7 cellular contexts compared by ENCODE assay signal in the genomic region with DNA sequence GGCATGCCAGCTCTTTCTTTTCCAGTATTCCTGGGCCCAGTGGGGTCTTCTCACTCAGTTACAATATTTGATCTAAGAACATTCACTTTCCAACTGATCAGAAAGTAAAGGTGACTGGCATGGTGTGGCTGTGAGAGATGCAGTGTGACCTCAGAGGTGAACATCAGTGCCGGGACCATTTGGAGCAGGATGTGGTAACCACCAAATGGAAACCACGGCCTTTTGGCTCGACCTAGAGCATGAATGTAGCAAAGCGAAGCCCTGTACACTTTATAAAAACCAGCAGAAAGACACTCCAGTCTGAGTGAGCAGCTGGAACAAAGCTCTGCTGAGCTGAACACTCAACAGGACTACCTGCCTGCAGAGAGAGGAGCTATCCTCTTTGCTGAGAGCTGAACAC. TPM values are rescaled to one million over a fixed set of nuclear protein-coding genes. Genes with fewer than 3 reads are reported as not detected.
DNase-seq lines count a peak whose midpoint lies in the region; ATAC-seq and TF ChIP-seq lines count a peak whose summit lies in the region.
"Not testable (repeated sequence)": the region's sequence is repeated elsewhere in the genome, so short reads cannot be mapped to it uniquely, and the experiment has no call there.

No MANE protein-coding gene starts in this region.

- not testable (repeated sequence) for H3K9me3 Mint-ChIP-seq in T-helper 2 cell treated with Interferon-gamma antibody and Interleukin-4, amounts not matched to agents 5 μg/mL and 100 μg/mL, for 36 hours; activated CD4-positive, alpha-beta memory T cell treated with anti-CD3 and anti-CD28 coated beads for 36 hours; natural killer cell

- intact Hi-C loops in activated CD4-positive, alpha-beta memory T cell treated with anti-CD3 and anti-CD28 coated beads for 36 hours (cut with micrococcal nuclease) = loop anchor here (1.0 kb wide), 1 partner anchor 73 kb away; no protein-coding TSS in a partner anchor
- intact Hi-C loops in natural killer cell (cut with micrococcal nuclease) = not testable (repeated sequence)

- H3K36me3 Mint-ChIP-seq in T-helper 2 cell treated with Interferon-gamma antibody and Interleukin-4, amounts not matched to agents 5 μg/mL and 100 μg/mL, for 36 hours (ENCODE audit: low read depth) = peaks cover 21% of the 10 kb centered on the region
- H3K36me3 Mint-ChIP-seq in activated CD4-positive, alpha-beta memory T cell treated with anti-CD3 and anti-CD28 coated beads for 36 hours; natural killer cell: not testable (repeated sequence)

- CTCF ChIA-PET in activated CD4-positive, alpha-beta memory T cell treated with anti-CD3 and anti-CD28 coated beads for 36 hours (lab: Charles Lee) = interaction anchor here (1.2 to 3.4 kb wide), 6 partner anchors 20 to 141 kb away, joined by 3 to 21 read pairs (median 4); partner anchors contain the start of genes EHD4 and MAPKBP1

- DNase-seq in HT1080 (ENCODE audit: low read depth) (peak; percentile 41), astrocyte of the hippocampus (ENCODE audit: low read depth, low spot score) (peak; percentile 25)
- peak; percentile 67 for DNase-seq in T-helper 2 cell treated with Interferon-gamma antibody and Interleukin-4, amounts not matched to agents 5 μg/mL and 100 μg/mL, for 36 hours (ENCODE audit: low spot score)
- DNase-seq in activated CD4-positive, alpha-beta memory T cell treated with anti-CD3 and anti-CD28 coated beads for 36 hours = peak; percentile 79
- DNase-seq in activated T-helper 9 cell treated with anti-CD3 and anti-CD28 coated beads, Interleukin-2, amount 50 U/mL, for 16 hours (ENCODE audit: low read depth) = peak; percentile 9
- not testable (repeated sequence) for DNase-seq in natural killer cell
- peak; percentile 7 for DNase-seq in stimulated activated CD8-positive, alpha-beta memory T cell treated with anti-CD3 and anti-CD28 coated beads, Interleukin-12 subunit alpha, Interleukin-12 subunit beta, amount 100 ng/mL, for 4 hours (ENCODE audit: low read depth)

- H3K27ac Mint-ChIP-seq in T-helper 2 cell treated with Interferon-gamma antibody and Interleukin-4, amounts not matched to agents 5 μg/mL and 100 μg/mL, for 36 hours = peak overlapping the region; percentile 81
- peak overlapping the region; percentile 46 for H3K27ac Mint-ChIP-seq in activated CD4-positive, alpha-beta memory T cell treated with anti-CD3 and anti-CD28 coated beads for 36 hours
- not testable (repeated sequence) for H3K27ac Mint-ChIP-seq in natural killer cell

- H3K4me3 Mint-ChIP-seq in T-helper 2 cell treated with Interferon-gamma antibody and Interleukin-4, amounts not matched to agents 5 μg/mL and 100 μg/mL, for 36 hours = peak overlapping the region; percentile 66
- not testable (repeated sequence) for H3K4me3 Mint-ChIP-seq in activated CD4-positive, alpha-beta memory T cell treated with anti-CD3 and anti-CD28 coated beads for 36 hours
- H3K4me3 Mint-ChIP-seq in natural killer cell = peak overlapping the region; percentile 17

- not testable (repeated sequence) for TF ChIP-seq CTCF in natural killer cell (IDR thresholded peaks at IDR 0.05)

- H3K4me1 Mint-ChIP-seq in T-helper 2 cell treated with Interferon-gamma antibody and Interleukin-4, amounts not matched to agents 5 μg/mL and 100 μg/mL, for 36 hours (ENCODE audit: low read depth) = peaks cover 35% of the 10 kb centered on the region
- H3K4me1 Mint-ChIP-seq in activated CD4-positive, alpha-beta memory T cell treated with anti-CD3 and anti-CD28 coated beads for 36 hours (ENCODE audit: low read depth) = peaks cover 55% of the 10 kb centered on the region
- peaks cover 35 to 44% of the 10 kb centered on the region in 2 donors for H3K4me1 Mint-ChIP-seq in natural killer cell

- not testable (repeated sequence) for ATAC-seq in natural killer cell

- POLR2A ChIA-PET in activated CD4-positive, alpha-beta memory T cell treated with anti-CD3 and anti-CD28 coated beads for 36 hours (lab: Charles Lee) = interaction anchor here (0.6 to 1.7 kb wide), 2 partner anchors 39 to 76 kb away, joined by 3 to 6 read pairs; no protein-coding TSS in a partner anchor

- H3K27me3 Mint-ChIP-seq in T-helper 2 cell treated with Interferon-gamma antibody and Interleukin-4, amounts not matched to agents 5 μg/mL and 100 μg/mL, for 36 hours (ENCODE audit: low read depth); activated CD4-positive, alpha-beta memory T cell treated with anti-CD3 and anti-CD28 coated beads for 36 hours; natural killer cell (ENCODE audit: low read depth in 2 of 2): not testable (repeated sequence)

RNA-seq across cellular contexts. Expression of gene JMJD7, which starts 3.4 kb away (rescaled TPM):
- total RNA-seq in HT1080 (2014; rRNA removed; shearing (Covaris generic)) = 9.0 and 9.3 TPM in 2 replicates
- 8.5 and 8.6 TPM in 2 replicates for polyA plus RNA-seq in HT1080 (2015; cell fraction: cytosol; rRNA removed)
- polyA plus RNA-seq in HT1080 (2015; cell fraction: nucleus; rRNA removed) = 18.3 and 19.2 TPM in 2 replicates
- 10 to 100 TPM; 17.9 to 24.8 TPM for total RNA-seq in activated CD4-positive, alpha-beta memory T cell treated with anti-CD3 and anti-CD28 coated beads for 36 hours
- total RNA-seq in natural killer cell = 10 to 100 TPM; 20.3 to 36.4 (median 28.7) TPM

RNA-seq across cellular contexts. Expression of gene PLA2G4B, which starts 7.4 kb away (rescaled TPM):
- total RNA-seq in HT1080 (2014; rRNA removed; shearing (Covaris generic)) = 1.1 and 3.1 TPM in 2 replicates
- 0.87 and 1.1 TPM in 2 replicates for polyA plus RNA-seq in HT1080 (2015; cell fraction: cytosol; rRNA removed)
- 26.7 and 30.5 TPM in 2 replicates for polyA plus RNA-seq in HT1080 (2015; cell fraction: nucleus; rRNA removed)
- 1 to 10 TPM; 6.0 to 9.9 TPM for total RNA-seq in activated CD4-positive, alpha-beta memory T cell treated with anti-CD3 and anti-CD28 coated beads for 36 hours
- 10 to 100 TPM; 15.2 to 17.5 (median 17.4) TPM for total RNA-seq in natural killer cell

RNA-seq across cellular contexts. Expression of gene MAPKBP1, which starts 57.0 kb away (rescaled TPM):
- 19.5 and 20.6 TPM in 2 replicates for total RNA-seq in HT1080 (2014; rRNA removed; shearing (Covaris generic))
- polyA plus RNA-seq in HT1080 (2015; cell fraction: cytosol; rRNA removed) = 11.0 and 13.9 TPM in 2 replicates
- polyA plus RNA-seq in HT1080 (2015; cell fraction: nucleus; rRNA removed) = 73.8 and 77.9 TPM in 2 replicates
- total RNA-seq in activated CD4-positive, alpha-beta memory T cell treated with anti-CD3 and anti-CD28 coated beads for 36 hours = 10 to 100 TPM; 16.1 to 16.6 TPM
- 10 to 100 TPM; 44.8 to 55.4 (median 49.0) TPM for total RNA-seq in natural killer cell
